In genomic region chr5:138752341-138752950, GRCh38 we compare ENCODE assay signal across 8 cellular contexts. TPM values are rescaled to one million over a fixed set of nuclear protein-coding genes. Genes with fewer than 3 reads are reported as not detected.
DNase-seq lines count a peak whose midpoint lies in the region; TF ChIP-seq lines count a peak whose summit lies in the region.

No MANE protein-coding gene starts in this region.

- peaks cover 11% of the 10 kb centered on the region for H3F3A ChIP-seq in GM23248 (ENCODE audit: insufficient read depth)

- H3K79me2 ChIP-seq in GM23248 (ENCODE audit: insufficient read depth): peaks cover 40% of the 10 kb centered on the region

- peak; percentile 47; the same call in 1 of the 2 replicates for TF ChIP-seq CTCF in WERI-Rb-1 (IDR thresholded peaks at IDR 0.05; ENCODE audit: low read depth, low read length)
- no peak for TF ChIP-seq CTCF in foreskin fibroblast (IDR thresholded peaks at IDR 0.05; ENCODE audit: low read depth, low read length)

- H3K36me3 ChIP-seq in GM23248 (ENCODE audit: low read depth) (0 out of 2 replicates have a peak, but pooled peaks cover 3% of the 10 kb centered on the region), WERI-Rb-1 (peaks cover 11% of the 10 kb centered on the region), rectal smooth muscle tissue (ENCODE audit: control insufficient read depth, insufficient read depth, low read length) (no peaks in the 10 kb centered on the region)

- H3K4me1 ChIP-seq in GM23248 (ENCODE audit: insufficient read depth) (peaks cover 15% of the 10 kb centered on the region), rectal smooth muscle tissue (ENCODE audit: control insufficient read depth, insufficient read depth, low read length) (peaks cover 9% of the 10 kb centered on the region)

- peak; percentile 57 for DNase-seq in ACHN
- peak; percentile 54 for DNase-seq in GM23248
- DNase-seq in WERI-Rb-1: peak; percentile 63
- peak; percentile 45 to 70 for DNase-seq in foreskin fibroblast
- DNase-seq in NCI-H446 treated with DMSO at 0.1 percent for 48 hours (lab: John Stamatoyannopoulos, UW): no peak
- no peak for DNase-seq in NCI-H2029 (lab: John Stamatoyannopoulos, UW)
- DNase-seq in posterior vena cava (ENCODE audit: low spot score): no peak

- in situ Hi-C loops in ACHN (cut with HindIII; ENCODE audit: low pct_ligation_motif_present, low pct_unique_long_range_greater_than_20kb, low sequenced_read_pairs): no loop called here
- in situ Hi-C loops in GM23248 (cut with MboI): no loop called here

- H3K9ac ChIP-seq in GM23248 (peak overlapping the region; percentile 96), rectal smooth muscle tissue (ENCODE audit: low read length) (peak overlapping the region; percentile 19)

- H3K9me2 ChIP-seq in GM23248 (ENCODE audit: insufficient read depth): no peaks in the 10 kb centered on the region

- intact Hi-C loops in posterior vena cava (cut with DNase I): loop anchor here in 1 of 2 donors (10.0 kb wide), 1 partner anchor 178 kb away; the partner anchor contains the start of gene HSPA9

- WGBS in GM23248 (ENCODE audit: low coverage in 1 of 2, low lambda C conversion rate in 2 of 2, missing lambda C conversion rate in 2 of 2), 2 experiments: 10 to 12% methylated on average over 14 to 18 of the region's 18 CpGs

- H2AFZ ChIP-seq in GM23248: peak overlapping the region; percentile 66

- no peaks in the 10 kb centered on the region for H3K27me3 ChIP-seq in GM23248 (replicated peaks; ENCODE audit: insufficient read depth)
- no peaks in the 10 kb centered on the region for H3K27me3 ChIP-seq in WERI-Rb-1 (ENCODE audit: insufficient read depth, low read depth, severe bottlenecking)
- no peaks in the 10 kb centered on the region for H3K27me3 ChIP-seq in rectal smooth muscle tissue (ENCODE audit: control insufficient read depth, insufficient read depth, low read length)

- H3K4me2 ChIP-seq in GM23248 (ENCODE audit: unreplicated experiment): peak overlapping the region; percentile 89

- peak overlapping the region; percentile 96; the same call in 1 of the 2 replicates for H3K27ac ChIP-seq in GM23248
- H3K27ac ChIP-seq in WERI-Rb-1: peak overlapping the region; percentile 99
- peak overlapping the region; percentile 96 for H3K27ac ChIP-seq in rectal smooth muscle tissue (ENCODE audit: low read depth, low read length)

- 0 out of 2 replicates have a peak, but pooled peaks cover 4% of the 10 kb centered on the region for H4K20me1 ChIP-seq in GM23248 (ENCODE audit: insufficient read depth)

- H3K9me3 ChIP-seq in GM23248 (ENCODE audit: low read depth) (no peaks in the 10 kb centered on the region), WERI-Rb-1 (ENCODE audit: severe bottlenecking) (no peaks in the 10 kb centered on the region)

- H3K4me3 ChIP-seq in GM23248 (peak overlapping the region; percentile 96), WERI-Rb-1 (ENCODE audit: low read depth, low read length) (peak overlapping the region; percentile 61), foreskin fibroblast (ENCODE audit: low read depth in 1 of 2, low read length in 2 of 2) (peak overlapping the region; percentile 71 to 97), rectal smooth muscle tissue (ENCODE audit: low read length) (peak overlapping the region; percentile 81)

RNA-seq across cellular contexts. Expression of gene CTNNA1, which starts 0.8 kb away (rescaled TPM):
- total RNA-seq in GM23248 (2014; rRNA removed; shearing (Covaris generic)): 393 TPM in 2 replicates
- 194 and 195 TPM in 2 replicates for polyA plus RNA-seq in GM23248 (2016; fragmentation: Nextera tagmentation; extraction: Ambion mirVana)
- total RNA-seq in posterior vena cava: 100 to 1,000 TPM; 361 to 439 TPM

Comparison
In these comparisons a context has a peak if more than half of its experiments do, and no peak if none do; other contexts are left out.
1. DNase-seq: peak in ACHN (single experiment), GM23248 (single experiment), WERI-Rb-1 (single experiment) and foreskin fibroblast (2 of 2); none in NCI-H446 treated with DMSO at 0.1 percent for 48 hours (single experiment), NCI-H2029 (single experiment) and posterior vena cava (single experiment).
2. Peak in every context shown above with its lines, with median percentiles within 50 percentile points of each other: H3K27ac ChIP-seq and H3K4me3 ChIP-seq.